ENCODE assay signal across 8 cellular contexts in the genomic region with DNA sequence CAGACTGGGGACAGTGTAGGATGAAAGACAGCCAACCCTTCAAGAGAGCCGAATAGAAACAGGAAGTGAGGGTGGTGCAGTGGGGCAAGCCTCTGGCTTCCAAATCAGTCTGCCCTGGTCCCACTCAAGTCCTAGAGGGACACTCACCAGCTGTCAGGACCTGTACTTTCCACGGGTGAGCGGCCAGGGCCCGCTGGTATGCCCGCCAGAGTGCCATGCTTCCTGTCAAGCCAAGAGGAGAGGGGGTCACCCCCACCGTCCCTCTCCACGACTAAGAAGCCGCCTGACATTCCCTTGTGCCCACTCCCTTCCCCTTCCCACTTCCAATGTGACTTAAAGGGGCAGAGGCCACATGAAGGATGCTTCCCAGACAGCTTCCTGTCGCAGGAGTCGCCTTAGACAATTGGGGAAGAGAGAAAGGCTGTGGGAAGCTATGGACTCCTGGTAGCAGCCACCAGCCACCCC. TPM values are rescaled to one million over a fixed set of nuclear protein-coding genes. Genes with fewer than 3 reads are reported as not detected.
DNase-seq lines count a peak whose midpoint lies in the region; ATAC-seq, FAIRE-seq and TF ChIP-seq lines count a peak whose summit lies in the region.

No MANE protein-coding gene starts in this region.

- H3K4me3 ChIP-seq in GM08714 (ENCODE audit: low read length) (peak overlapping the region; percentile 81), hepatocyte (peak overlapping the region; percentile 69), small intestine (ENCODE audit: low read depth in 1 of 2, low read length in 2 of 2) (peak overlapping the region; percentile 75 to 84)

- H3K4me1 Mint-ChIP-seq in activated T-helper 2 cell treated with anti-CD3 and anti-CD28 coated beads, Interferon-gamma antibody, Interleukin-2, Interleukin-4, amounts not matched to agents 10 μg/mL and 5 μg/mL and 100 μg/mL, durations not matched to agents 14 hours and 24 hours and 36 hours (ENCODE audit: low read depth), result peaks cover 17% of the 10 kb centered on the region

- no peak for TF ChIP-seq CTCF in hepatocyte (IDR thresholded peaks at IDR 0.05; ENCODE audit: poor library complexity)
- no peak for TF ChIP-seq CTCF in GM20000 (IDR thresholded peaks at IDR 0.05; ENCODE audit: extremely low read depth, missing control alignments)

- no peaks in the 10 kb centered on the region for H3K27me3 Mint-ChIP-seq in activated T-helper 2 cell treated with anti-CD3 and anti-CD28 coated beads, Interferon-gamma antibody, Interleukin-2, Interleukin-4, amounts not matched to agents 10 μg/mL and 5 μg/mL and 100 μg/mL, durations not matched to agents 14 hours and 24 hours and 36 hours (ENCODE audit: low read depth)

- no peaks in the 10 kb centered on the region for H4K20me1 ChIP-seq in hepatocyte (ENCODE audit: insufficient read depth, poor library complexity, severe bottlenecking)

- H3K4me2 ChIP-seq in hepatocyte, result peak overlapping the region; percentile 94

- FAIRE-seq in small intestine (lab: Jason Lieb, UNC), result no peak

- no peaks in the 10 kb centered on the region for H3K27me3 ChIP-seq in hepatocyte
- no peaks in the 10 kb centered on the region for H3K27me3 ChIP-seq in small intestine (ENCODE audit: control insufficient read depth in 2 of 2, insufficient read depth in 2 of 2, low read length in 2 of 2)

- no peak for DNase-seq in activated T-helper 2 cell treated with anti-CD3 and anti-CD28 coated beads, Interferon-gamma antibody, Interleukin-2, Interleukin-4, amounts not matched to agents 10 μg/mL and 5 μg/mL and 100 μg/mL, durations not matched to agents 14 hours and 24 hours and 36 hours (ENCODE audit: low spot score)
- peak; percentile 44 for DNase-seq in hepatocyte (ENCODE audit: low spot score)
- no peak for DNase-seq in small intestine
- no peak for DNase-seq in NK-92 treated with Interleukin-12 subunit alpha and Interleukin-12 subunit beta, amount 100 ng/mL, for 24 hours (lab: John Stamatoyannopoulos, UW)
- DNase-seq in GM20000 (ENCODE audit: low spot score), result no peak

- H3K9me3 ChIP-seq in KOPT-K1 (ENCODE audit: insufficient read depth, low read length, poor library complexity, severe bottlenecking) (no peaks in the 10 kb centered on the region), hepatocyte (ENCODE audit: low read depth) (no peaks in the 10 kb centered on the region), small intestine (ENCODE audit: control insufficient read depth, low read depth) (no peaks in the 10 kb centered on the region)

- peak overlapping the region; percentile 99 for H3K4me3 Mint-ChIP-seq in activated T-helper 2 cell treated with anti-CD3 and anti-CD28 coated beads, Interferon-gamma antibody, Interleukin-2, Interleukin-4, amounts not matched to agents 10 μg/mL and 5 μg/mL and 100 μg/mL, durations not matched to agents 14 hours and 24 hours and 36 hours (ENCODE audit: low read depth)

- peaks cover 17% of the 10 kb centered on the region for H3K36me3 Mint-ChIP-seq in activated T-helper 2 cell treated with anti-CD3 and anti-CD28 coated beads, Interferon-gamma antibody, Interleukin-2, Interleukin-4, amounts not matched to agents 10 μg/mL and 5 μg/mL and 100 μg/mL, durations not matched to agents 14 hours and 24 hours and 36 hours (ENCODE audit: low read depth)

- peaks cover 21% of the 10 kb centered on the region for H3K4me1 ChIP-seq in hepatocyte (ENCODE audit: insufficient read depth)
- H3K4me1 ChIP-seq in small intestine (ENCODE audit: control insufficient read depth in 2 of 2, insufficient read depth in 1 of 2, low read depth in 1 of 2, low read length in 1 of 2), result peaks cover 3 to 12% of the 10 kb centered on the region in 2 donors

- no peaks in the 10 kb centered on the region for H3K9me3 Mint-ChIP-seq in activated T-helper 2 cell treated with anti-CD3 and anti-CD28 coated beads, Interferon-gamma antibody, Interleukin-2, Interleukin-4, amounts not matched to agents 10 μg/mL and 5 μg/mL and 100 μg/mL, durations not matched to agents 14 hours and 24 hours and 36 hours

- peak overlapping the region; percentile 84 for H3K27ac ChIP-seq in KOPT-K1 (ENCODE audit: low read depth, low read length, poor library complexity, severe bottlenecking)
- peak overlapping the region; percentile 99 for H3K27ac ChIP-seq in hepatocyte
- H3K27ac ChIP-seq in small intestine (ENCODE audit: low read depth in 1 of 2, low read length in 1 of 2), result peak overlapping the region in 1 of 2 donors; percentile 94

- no peaks in the 10 kb centered on the region for H3K9me2 ChIP-seq in hepatocyte (replicated peaks; ENCODE audit: insufficient read depth)

- peaks cover 21% of the 10 kb centered on the region for H3K36me3 ChIP-seq in KOPT-K1 (ENCODE audit: insufficient read depth, low read length)
- H3K36me3 ChIP-seq in hepatocyte (replicated peaks; ENCODE audit: insufficient read depth, low read depth), result no peaks in the 10 kb centered on the region
- H3K36me3 ChIP-seq in small intestine (ENCODE audit: control insufficient read depth in 2 of 2, insufficient read depth in 2 of 2, low read length in 2 of 2), result peaks cover 5 to 10% of the 10 kb centered on the region in 2 donors

- H2AFZ ChIP-seq in hepatocyte, result peak overlapping the region; percentile 60

- peaks cover 8% of the 10 kb centered on the region for H3K79me2 ChIP-seq in hepatocyte

- no peak for ATAC-seq in GM18858 (IDR thresholded peaks at IDR 0.05; ENCODE audit: unreplicated experiment)

- H3K27ac Mint-ChIP-seq in activated T-helper 2 cell treated with anti-CD3 and anti-CD28 coated beads, Interferon-gamma antibody, Interleukin-2, Interleukin-4, amounts not matched to agents 10 μg/mL and 5 μg/mL and 100 μg/mL, durations not matched to agents 14 hours and 24 hours and 36 hours, result peak overlapping the region; percentile 92

- 18% methylated on average over 9 of the region's 10 CpGs for WGBS in hepatocyte (ENCODE audit: low lambda C conversion rate, missing lambda C conversion rate)
- WGBS in small intestine, 3 donors, result 1% methylated on average over 10 of the region's 10 CpGs

- intact Hi-C loops in activated T-helper 2 cell treated with anti-CD3 and anti-CD28 coated beads, Interferon-gamma antibody, Interleukin-2, Interleukin-4, amounts not matched to agents 10 μg/mL and 5 μg/mL and 100 μg/mL, durations not matched to agents 14 hours and 24 hours and 36 hours (cut with micrococcal nuclease), result loop anchor here (2.0 kb wide), 2 partner anchors 34 to 48 kb away; a partner anchor contains a TSS

RNA-seq across cellular contexts. Expression of a gene that starts 0.6 kb away (rescaled TPM):
- 80.4 and 82.6 TPM in 2 replicates for total RNA-seq in activated T-helper 2 cell treated with anti-CD3 and anti-CD28 coated beads, Interferon-gamma antibody, Interleukin-2, Interleukin-4, amounts not matched to agents 10 μg/mL and 5 μg/mL and 100 μg/mL, durations not matched to agents 14 hours and 24 hours and 36 hours
- total RNA-seq in hepatocyte, result 71.4 and 96.8 TPM in 2 replicates
- polyA plus RNA-seq in hepatocyte (111 and 131 TPM in 2 replicates), small intestine (10 to 100 TPM; 27.3 to 60.4 (median 50.8) TPM)

RNA-seq across cellular contexts. Expression of a gene that starts 14.1 kb away (rescaled TPM):
- total RNA-seq in activated T-helper 2 cell treated with anti-CD3 and anti-CD28 coated beads, Interferon-gamma antibody, Interleukin-2, Interleukin-4, amounts not matched to agents 10 μg/mL and 5 μg/mL and 100 μg/mL, durations not matched to agents 14 hours and 24 hours and 36 hours, result 0.94 and 1.3 TPM in 2 replicates
- total RNA-seq in hepatocyte, result 1.4 and 2.9 TPM in 2 replicates
- polyA plus RNA-seq in hepatocyte (1.0 and 2.6 TPM in 2 replicates), small intestine (1 to 10 TPM in 2 of 3 donors, under 1 TPM in 1; 0.76 to 8.9 (median 1.8) TPM)

RNA-seq across cellular contexts. Expression of a gene that starts 34.2 kb away (rescaled TPM):
- 65.8 and 66.9 TPM in 2 replicates for total RNA-seq in activated T-helper 2 cell treated with anti-CD3 and anti-CD28 coated beads, Interferon-gamma antibody, Interleukin-2, Interleukin-4, amounts not matched to agents 10 μg/mL and 5 μg/mL and 100 μg/mL, durations not matched to agents 14 hours and 24 hours and 36 hours
- 51.3 and 53.3 TPM in 2 replicates for total RNA-seq in hepatocyte
- polyA plus RNA-seq in hepatocyte (46.8 and 58.0 TPM in 2 replicates), small intestine (10 to 100 TPM; 27.4 to 39.8 (median 31.6) TPM)

RNA-seq across cellular contexts. Expression of a gene that starts 40.1 kb away (rescaled TPM):
- total RNA-seq in activated T-helper 2 cell treated with anti-CD3 and anti-CD28 coated beads, Interferon-gamma antibody, Interleukin-2, Interleukin-4, amounts not matched to agents 10 μg/mL and 5 μg/mL and 100 μg/mL, durations not matched to agents 14 hours and 24 hours and 36 hours, result 0.21 and 0.25 TPM in 2 replicates
- not detected in 2 replicates for total RNA-seq in hepatocyte
- polyA plus RNA-seq in hepatocyte (not detected in 2 replicates), small intestine (1 to 10 TPM; 1.3 to 5.4 (median 2.4) TPM)

RNA-seq across cellular contexts. Expression of a gene that starts 47.1 kb away (rescaled TPM):
- not detected in 2 replicates for total RNA-seq in activated T-helper 2 cell treated with anti-CD3 and anti-CD28 coated beads, Interferon-gamma antibody, Interleukin-2, Interleukin-4, amounts not matched to agents 10 μg/mL and 5 μg/mL and 100 μg/mL, durations not matched to agents 14 hours and 24 hours and 36 hours
- total RNA-seq in hepatocyte, result not detected in 2 replicates
- polyA plus RNA-seq in hepatocyte (not detected in 2 replicates), small intestine (not detected)
